In the genomic region with DNA sequence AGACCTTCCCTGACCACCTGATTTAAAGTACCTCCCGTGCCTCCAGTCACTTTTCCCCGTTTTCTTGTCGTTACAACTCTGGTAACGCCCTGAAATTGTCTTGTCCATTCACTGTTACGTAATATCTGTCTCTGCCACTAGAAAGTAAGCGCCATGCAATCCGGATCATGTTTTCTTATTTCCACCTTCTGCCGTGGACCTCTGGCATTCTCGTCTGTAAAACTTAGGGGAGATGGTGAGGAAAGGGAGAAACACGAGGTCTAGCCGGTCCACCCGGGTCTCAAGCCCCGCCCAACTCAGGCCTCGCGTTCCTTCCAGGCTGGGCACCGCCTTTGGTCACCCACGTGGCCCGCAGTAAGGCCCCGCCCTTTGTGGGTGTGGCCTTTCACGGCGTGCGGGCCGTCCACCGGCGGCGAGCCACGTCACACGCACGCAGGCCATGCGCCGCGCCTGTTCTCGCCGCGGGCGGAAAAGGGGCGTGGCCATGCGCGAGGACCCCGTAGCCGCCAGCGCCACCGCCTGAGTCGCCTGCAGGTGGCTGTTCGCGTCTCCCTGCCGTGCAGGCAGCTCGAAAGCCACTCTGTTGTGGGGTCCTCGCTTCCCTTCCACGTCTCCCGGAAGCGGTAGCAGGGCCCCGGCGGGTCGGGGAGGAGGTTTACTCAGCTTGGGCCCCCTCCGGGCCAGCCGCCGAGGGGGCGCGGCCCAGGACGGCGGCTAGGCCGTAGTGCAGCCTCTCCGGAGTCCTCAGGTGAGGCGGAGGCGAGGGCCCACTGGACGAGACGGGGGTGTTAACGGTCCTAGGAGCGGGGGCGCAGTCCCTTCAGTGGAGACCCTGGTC, we compare ENCODE assay signal across 8 cellular contexts. TPM values are rescaled to one million over a fixed set of nuclear protein-coding genes. Genes with fewer than 3 reads are reported as not detected.
DNase-seq lines count a peak whose midpoint lies in the region; ATAC-seq and TF ChIP-seq lines count a peak whose summit lies in the region.

A gene with protein sequence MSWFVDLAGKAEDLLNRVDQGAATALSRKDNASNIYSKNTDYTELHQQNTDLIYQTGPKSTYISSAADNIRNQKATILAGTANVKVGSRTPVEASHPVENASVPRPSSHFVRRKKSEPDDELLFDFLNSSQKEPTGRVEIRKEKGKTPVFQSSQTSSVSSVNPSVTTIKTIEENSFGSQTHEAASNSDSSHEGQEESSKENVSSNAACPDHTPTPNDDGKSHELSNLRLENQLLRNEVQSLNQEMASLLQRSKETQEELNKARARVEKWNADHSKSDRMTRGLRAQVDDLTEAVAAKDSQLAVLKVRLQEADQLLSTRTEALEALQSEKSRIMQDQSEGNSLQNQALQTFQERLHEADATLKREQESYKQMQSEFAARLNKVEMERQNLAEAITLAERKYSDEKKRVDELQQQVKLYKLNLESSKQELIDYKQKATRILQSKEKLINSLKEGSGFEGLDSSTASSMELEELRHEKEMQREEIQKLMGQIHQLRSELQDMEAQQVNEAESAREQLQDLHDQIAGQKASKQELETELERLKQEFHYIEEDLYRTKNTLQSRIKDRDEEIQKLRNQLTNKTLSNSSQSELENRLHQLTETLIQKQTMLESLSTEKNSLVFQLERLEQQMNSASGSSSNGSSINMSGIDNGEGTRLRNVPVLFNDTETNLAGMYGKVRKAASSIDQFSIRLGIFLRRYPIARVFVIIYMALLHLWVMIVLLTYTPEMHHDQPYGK (plus strand): TSS at position 597 of the 838 bp plus-strand sequence. CDS start 3,133 bp downstream, outside the sequence.

- intact Hi-C loops in left cardiac atrium (cut with DNase I): no loop called here
- intact Hi-C loops in posterior vena cava (cut with DNase I): no loop called here
- intact Hi-C loops in upper lobe of right lung (cut with DNase I): no loop called here

- H3K36me3 ChIP-seq in upper lobe of right lung: peaks cover 17% of the 10 kb centered on the region

- H3K27me3 ChIP-seq in upper lobe of right lung: no peaks in the 10 kb centered on the region

- peaks cover 23% of the 10 kb centered on the region for H3K4me1 Mint-ChIP-seq in T-helper 17 cell

- peak; percentile 23 for TF ChIP-seq CTCF in upper lobe of right lung (IDR thresholded peaks at IDR 0.05)

- TF ChIP-seq POLR2A in GM15510 (IDR thresholded peaks at IDR 0.05; ENCODE audit: borderline replicate concordance, extremely low read depth, insufficient read length): peak; percentile 84

- H3K4me3 ChIP-seq in upper lobe of right lung: peak within 1 kb of the TSS; percentile 81

- ATAC-seq in HG02885 (IDR thresholded peaks at IDR 0.05; ENCODE audit: poor library complexity, unreplicated experiment) (peak; percentile 97), T-helper 17 cell (peak; percentile 90), left cardiac atrium (peak; percentile 99 to 100), upper lobe of right lung (peak; percentile 99)

- no peaks in the 10 kb centered on the region for H3K27me3 Mint-ChIP-seq in T-helper 17 cell

- H3K27ac ChIP-seq in upper lobe of right lung: peak within 1 kb of the TSS; percentile 91

- H3K9me3 ChIP-seq in T-helper 17 cell (ENCODE audit: control insufficient read depth, low read length, poor library complexity, severe bottlenecking): peaks cover 6% of the 10 kb centered on the region
- peaks cover 11% of the 10 kb centered on the region for H3K9me3 ChIP-seq in upper lobe of right lung

- H3K4me3 Mint-ChIP-seq in T-helper 17 cell: peak within 1 kb of the TSS; percentile 96

- H3K36me3 Mint-ChIP-seq in T-helper 17 cell (ENCODE audit: low read depth): peaks cover 2% of the 10 kb centered on the region

- H3K4me1 ChIP-seq in upper lobe of right lung: peaks cover 22% of the 10 kb centered on the region

- peak; percentile 98 for DNase-seq in NCI-H1694 treated with DMSO at 0.1 percent for 48 hours (lab: John Stamatoyannopoulos, UW)
- peak; percentile 98 to 99 (median 98) for DNase-seq in T-helper 17 cell
- peak; percentile 59 to 100 (median 97) for DNase-seq in amygdala (lab: John Stamatoyannopoulos, UW)
- DNase-seq in left cardiac atrium: peak; percentile 98
- peak; percentile 99 for DNase-seq in posterior vena cava (ENCODE audit: low spot score)
- DNase-seq in upper lobe of right lung: peak; percentile 99

- H3K27ac Mint-ChIP-seq in T-helper 17 cell: peak within 1 kb of the TSS; percentile 98

RNA-seq across cellular contexts. Expression of the gene that starts here (rescaled TPM):
- total RNA-seq in T-helper 17 cell (10 to 100 TPM; 12.0 to 12.4 TPM), left cardiac atrium (10 to 100 TPM; 19.9 to 30.5 TPM), posterior vena cava (10 to 100 TPM; 39.4 to 42.9 TPM), upper lobe of right lung (31.4 TPM)

Comparison
In these comparisons a context has a peak if more than half of its experiments do, and no peak if none do; other contexts are left out.
1. Peak in every context shown above with its lines: DNase-seq, ATAC-seq, H3K4me3 ChIP-seq and H3K27ac ChIP-seq.